In genomic region chrX:141638601-141639000, GRCh38 we compare ENCODE assay signal across 15 cellular contexts. TPM values are rescaled to one million over a fixed set of nuclear protein-coding genes. Genes with fewer than 3 reads are reported as not detected.
DNase-seq lines count a peak whose midpoint lies in the region.
"Had no signal": no experiment of that assay in that cellular context is flagged by ENCODE, and none has a peak within 500 bp of the region (broad histone marks: within the 10 kb centered on the region; RNA-seq: fewer than 3 reads in every experiment).

No MANE protein-coding gene starts in this region.

- peak; percentile 33 for DNase-seq in ELF-1 (ENCODE audit: low read depth, low spot score)
- DNase-seq in globus pallidus (ENCODE audit: low spot score), result peak; percentile 50
- DNase-seq in medulla oblongata (ENCODE audit: extremely low spot score), result peak; percentile 13
- no peak for DNase-seq in NCI-H2171 treated with DMSO at 0.1 percent for 48 hours (lab: John Stamatoyannopoulos, UW)
- DNase-seq in SIG-M5 (lab: John Stamatoyannopoulos, UW), result no peak
- DNase-seq in NCI-H524 treated with DMSO at 0.1 percent for 48 hours (lab: John Stamatoyannopoulos, UW), result no peak
- DNase-seq: 8988T; CD4-positive, alpha-beta T cell; DND-41; GF-D8; HCEC 1CT; HFFc6 had no signal

- peak overlapping the region; percentile 47 for H3K27ac ChIP-seq in temporal lobe (ENCODE audit: low read depth, low read length)

RNA-seq across cellular contexts. Expression of gene SPANXA2, which starts 49.1 kb away (rescaled TPM):
- total RNA-seq in temporal lobe, result not detected
- total RNA-seq: B cell; CD4-positive, alpha-beta T cell; H1 had no signal

RNA-seq across cellular contexts. Expression of gene SPANXA1, which starts 54.1 kb away (rescaled TPM):
- total RNA-seq in temporal lobe, result not detected
- total RNA-seq: B cell; CD4-positive, alpha-beta T cell; H1 had no signal

RNA-seq across cellular contexts. Expression of gene SPANXD, which starts 59.9 kb away (rescaled TPM):
- not detected for total RNA-seq in temporal lobe
- total RNA-seq: B cell; CD4-positive, alpha-beta T cell; H1 had no signal

Comparison
In these comparisons a context has a peak if more than half of its experiments do, and no peak if none do; other contexts are left out.
1. DNase-seq: peak in ELF-1 (single experiment), globus pallidus (single experiment) and medulla oblongata (single experiment); none in NCI-H2171 treated with DMSO at 0.1 percent for 48 hours (single experiment), SIG-M5 (single experiment) and NCI-H524 treated with DMSO at 0.1 percent for 48 hours (single experiment).